8 cellular contexts compared by ENCODE assay signal in genomic region chr19:45467115-45467455, GRCh38. TPM values are rescaled to one million over a fixed set of nuclear protein-coding genes. Genes with fewer than 3 reads are reported as not detected.
DNase-seq lines count a peak whose midpoint lies in the region; ATAC-seq, FAIRE-seq and TF ChIP-seq lines count a peak whose summit lies in the region.

No MANE protein-coding gene starts in this region.

- intact Hi-C loops in HepG2 (cut with micrococcal nuclease; ENCODE audit: unreplicated experiment), result loop anchor here (2.0 kb wide), 1 partner anchor 14 kb away; no protein-coding TSS in a partner anchor

- no peak for DNase-seq in activated naive CD4-positive, alpha-beta T cell treated with anti-CD3 and anti-CD28 coated beads, Interleukin-2, amount 10 ng/mL, durations not matched to agents 7 days and 5 days
- DNase-seq in activated naive CD4-positive, alpha-beta T cell treated with Interleukin-2 at 50 U/mL for 16 hours, result no peak
- DNase-seq in adipocyte (ENCODE audit: low read depth) (peak; percentile 64), HepG2 (ENCODE audit: low spot score) (no peak), type B pancreatic cell (ENCODE audit: extremely low spot score, unreplicated experiment) (no peak), NOMO-1 (lab: John Stamatoyannopoulos, UW; ENCODE audit: unreplicated experiment in 2 of 2) (no peak)
- DNase-seq in effector CD8-positive, alpha-beta T cell (lab: John Stamatoyannopoulos, UW), result no peak

- no peaks in the 10 kb centered on the region for H3K27me3 ChIP-seq in adipocyte (replicated peaks; ENCODE audit: control insufficient read depth, insufficient read depth, low read length)
- peaks cover 0 to 3% of the 10 kb centered on the region in 2 experiments; a peak in 2 of 5 replicates for H3K27me3 ChIP-seq in HepG2 (ENCODE audit: control insufficient read depth in 1 of 2, insufficient read depth in 2 of 2, low read length in 2 of 2)

- no peak for TF ChIP-seq CTCF in HepG2 (CRISPR knock-in tag; IDR thresholded peaks at IDR 0.05)
- TF ChIP-seq CTCF in type B pancreatic cell (conservative IDR thresholded peaks at IDR 0.05), result no peak

- H3K4me3 Mint-ChIP-seq in activated naive CD4-positive, alpha-beta T cell treated with anti-CD3 and anti-CD28 coated beads, Interleukin-2, amount 10 ng/mL, durations not matched to agents 7 days and 5 days, result peak overlapping the region; percentile 88
- H3K4me3 Mint-ChIP-seq in type B pancreatic cell, result peak overlapping the region; percentile 94

- no peak for FAIRE-seq in HepG2 (lab: Jason Lieb, UNC)

- CTCF ChIA-PET in activated naive CD4-positive, alpha-beta T cell treated with anti-CD3 and anti-CD28 coated beads, Interleukin-2, amount 10 ng/mL, durations not matched to agents 7 days and 5 days (lab: Charles Lee), result interaction anchor here (1.1 to 4.7 kb wide), 5 partner anchors 8 to 27 kb away, joined by 3 to 32 read pairs (median 24); no protein-coding TSS in a partner anchor
- CTCF ChIA-PET in HepG2 (lab: Yijun Ruan, JAX; ENCODE audit: low intra/inter-chr PET ratio, low total read pairs), result interaction anchor here (1.2 kb wide), 1 partner anchor 22 kb away, joined by 4 read pairs; no protein-coding TSS in a partner anchor

- peak overlapping the region; percentile 99 for H3K4me2 ChIP-seq in HepG2 (ENCODE audit: low read depth, low read length)

- no TSS peak for BruUV-seq in HepG2 (replicated peaks; lab: Mats Ljungman, UMichigan)

- H3K27me3 Mint-ChIP-seq in activated naive CD4-positive, alpha-beta T cell treated with anti-CD3 and anti-CD28 coated beads, Interleukin-2, amount 10 ng/mL, durations not matched to agents 7 days and 5 days, result peaks cover 84% of the 10 kb centered on the region
- H3K27me3 Mint-ChIP-seq in type B pancreatic cell, result peaks cover 26% of the 10 kb centered on the region

- H3K36me3 ChIP-seq in adipocyte (ENCODE audit: control insufficient read depth, insufficient read depth, low read length, severe bottlenecking), result no peaks in the 10 kb centered on the region
- no peaks in the 10 kb centered on the region for H3K36me3 ChIP-seq in HepG2 (replicated peaks in 1 of 2; ENCODE audit: control insufficient read depth in 1 of 2, insufficient read depth in 2 of 2, low read length in 2 of 2)

- H3K9me3 ChIP-seq in adipocyte (ENCODE audit: control insufficient read depth, low read length), result no peaks in the 10 kb centered on the region
- no peaks in the 10 kb centered on the region for H3K9me3 ChIP-seq in HepG2 (ENCODE audit: low read length)

- H3K27ac ChIP-seq in HepG2 (ENCODE audit: extremely low read length, insufficient read depth, low read length), result peak overlapping the region; percentile 96

- H3K4me1 ChIP-seq in adipocyte (ENCODE audit: control insufficient read depth, insufficient read depth, low read length) (peaks cover 23% of the 10 kb centered on the region), HepG2 (ENCODE audit: insufficient read depth, low read length) (peaks cover 28% of the 10 kb centered on the region)

- TF ChIP-seq EP300 in HepG2 (IDR thresholded peaks at IDR 0.05; ENCODE audit: low read depth in 2 of 2, low read length in 2 of 2) (no peak), HepG2 (CRISPR knock-in tag; IDR thresholded peaks at IDR 0.05; ENCODE audit: borderline replicate concordance) (no peak)

- peak overlapping the region; percentile 93 for H3K4me3 ChIP-seq in adipocyte (ENCODE audit: low read length)
- peak overlapping the region; percentile 61 to 91 (median 89) for H3K4me3 ChIP-seq in HepG2 (replicated peaks in 1 of 3; ENCODE audit: insufficient read depth in 1 of 3, low read depth in 2 of 3, low read length in 3 of 3)

- peaks cover 32% of the 10 kb centered on the region for H3K4me1 Mint-ChIP-seq in activated naive CD4-positive, alpha-beta T cell treated with anti-CD3 and anti-CD28 coated beads, Interleukin-2, amount 10 ng/mL, durations not matched to agents 7 days and 5 days
- no peaks in the 10 kb centered on the region for H3K4me1 Mint-ChIP-seq in type B pancreatic cell (ENCODE audit: unreplicated experiment)

- H4K20me1 ChIP-seq in HepG2 (ENCODE audit: insufficient read depth, low read length), result peaks cover 5% of the 10 kb centered on the region; the same call in 1 of the 2 replicates

- in situ Hi-C loops in HepG2 (cut with HindIII; ENCODE audit: extremely low pct_ligation_motif_present, low pct_unique_long_range_greater_than_20kb), result no loop called here

- TF ChIP-seq RAD21 in HepG2 (CRISPR knock-in tag; IDR thresholded peaks at IDR 0.05), result no peak

- no peak for TF ChIP-seq POLR2A in HepG2 (IDR thresholded peaks at IDR 0.05; ENCODE audit: insufficient read depth in 1 of 2, low read depth in 2 of 2, low read length in 2 of 2)

- H3K27ac Mint-ChIP-seq in activated naive CD4-positive, alpha-beta T cell treated with anti-CD3 and anti-CD28 coated beads, Interleukin-2, amount 10 ng/mL, durations not matched to agents 7 days and 5 days, result peak overlapping the region; percentile 66
- H3K27ac Mint-ChIP-seq in type B pancreatic cell, result peak overlapping the region; percentile 92

- POLR2A ChIA-PET in HepG2 (lab: Yijun Ruan, JAX), result interaction anchor here (0.6 to 4.1 kb wide), 13 partner anchors 8 to 1759 kb away, joined by 3 to 40 read pairs (median 4); partner anchors contain the start of gene PPP1R13L

- H3K9ac ChIP-seq in adipocyte (ENCODE audit: low read length) (peak overlapping the region; percentile 77), HepG2 (ENCODE audit: insufficient read depth, low read depth, low read length) (peak overlapping the region; percentile 94)

- H3K36me3 Mint-ChIP-seq in activated naive CD4-positive, alpha-beta T cell treated with anti-CD3 and anti-CD28 coated beads, Interleukin-2, amount 10 ng/mL, durations not matched to agents 7 days and 5 days, result no peaks in the 10 kb centered on the region
- H3K36me3 Mint-ChIP-seq in type B pancreatic cell, result no peaks in the 10 kb centered on the region

- H2AFZ ChIP-seq in HepG2 (ENCODE audit: low read length), result peak overlapping the region; percentile 43

- H3K79me2 ChIP-seq in HepG2 (ENCODE audit: insufficient read depth, low read length), result no peaks in the 10 kb centered on the region

- H3K9me3 Mint-ChIP-seq in activated naive CD4-positive, alpha-beta T cell treated with anti-CD3 and anti-CD28 coated beads, Interleukin-2, amount 10 ng/mL, durations not matched to agents 7 days and 5 days, result no peaks in the 10 kb centered on the region
- no peaks in the 10 kb centered on the region for H3K9me3 Mint-ChIP-seq in type B pancreatic cell

- ATAC-seq in HepG2, result no peak
- ATAC-seq in GM18517 (IDR thresholded peaks at IDR 0.05; ENCODE audit: unreplicated experiment), result no peak

- WGBS in HepG2 (ENCODE audit: low lambda C conversion rate), result 3% methylated on average over 11 of the region's 11 CpGs

RNA-seq across cellular contexts. Expression of gene FOSB, which starts 0.7 kb away (rescaled TPM):
- total RNA-seq in HepG2 (2016; rRNA removed; fragmentation: Illumina TruSeq; extraction: Trizol) (0.21 and 6.0 TPM in 2 replicates), type B pancreatic cell (ENCODE audit: low replicate concordance) (28.4 and 178 TPM in 2 replicates)
- total RNA-seq in HepG2 (2016; cell fraction: cytosol; rRNA removed; fragmentation: Illumina TruSeq; extraction: Trizol; ENCODE audit: low read depth), result 0.79 and 0.91 TPM in 2 replicates
- total RNA-seq in HepG2 (2016; cell fraction: insoluble cytoplasmic fraction; rRNA removed; fragmentation: Illumina TruSeq; extraction: Trizol), result 0.37 and 5.7 TPM in 2 replicates
- total RNA-seq in HepG2 (2016; cell fraction: membrane; rRNA removed; fragmentation: Illumina TruSeq; extraction: Trizol), result 0.93 and 1.2 TPM in 2 replicates
- 17.8 and 18.2 TPM in 2 replicates for total RNA-seq in HepG2 (2016; cell fraction: nucleus; rRNA removed; fragmentation: Illumina TruSeq; extraction: Trizol)
- 2.8 TPM in 2 replicates for polyA plus RNA-seq in HepG2 (2011; rRNA removed)
- polyA plus RNA-seq in HepG2 (2011; cell fraction: cytosol; rRNA removed), result 0.67 and 0.69 TPM in 2 replicates
- 23.1 and 35.9 TPM in 2 replicates for polyA plus RNA-seq in HepG2 (2011; cell fraction: nucleus; rRNA removed)
- polyA plus RNA-seq in HepG2 (2012), result 0.51 and 1.1 TPM in 2 replicates
- polyA plus RNA-seq in HepG2 (2016; cell fraction: cytosol; fragmentation: Illumina TruSeq; extraction: Trizol; ENCODE audit: low read depth), result not detected in 2 replicates
- 0.35 and 0.74 TPM in 2 replicates for polyA plus RNA-seq in HepG2 (2016; cell fraction: insoluble cytoplasmic fraction; fragmentation: Illumina TruSeq; extraction: Trizol; ENCODE audit: low read depth)
- polyA plus RNA-seq in HepG2 (2016; cell fraction: membrane; fragmentation: Illumina TruSeq; extraction: Trizol; ENCODE audit: low read depth), result 0.17 and 0.41 TPM in 2 replicates
- polyA plus RNA-seq in HepG2 (2016; cell fraction: nucleus; fragmentation: Illumina TruSeq; extraction: Trizol; ENCODE audit: insufficient read depth, low read depth), result 17.9 and 36.0 TPM in 2 replicates
- 16.2 and 24.3 TPM in 2 replicates for polyA minus RNA-seq in HepG2 (2011; rRNA and poly(A)+ RNA removed; ENCODE audit: low replicate concordance)
- 1.5 and 2.2 TPM in 2 replicates for polyA minus RNA-seq in HepG2 (2011; cell fraction: cytosol; rRNA and poly(A)+ RNA removed)
- 32.3 and 48.2 TPM in 2 replicates for polyA minus RNA-seq in HepG2 (2011; cell fraction: nucleus; rRNA and poly(A)+ RNA removed)

RNA-seq across cellular contexts. Expression of gene RTN2, which starts 29.8 kb away (rescaled TPM):
- total RNA-seq in HepG2 (2016; rRNA removed; fragmentation: Illumina TruSeq; extraction: Trizol) (2.1 and 2.9 TPM in 2 replicates), type B pancreatic cell (ENCODE audit: low replicate concordance) (11.9 and 13.0 TPM in 2 replicates)
- 5.1 and 6.2 TPM in 2 replicates for total RNA-seq in HepG2 (2016; cell fraction: cytosol; rRNA removed; fragmentation: Illumina TruSeq; extraction: Trizol; ENCODE audit: low read depth)
- total RNA-seq in HepG2 (2016; cell fraction: insoluble cytoplasmic fraction; rRNA removed; fragmentation: Illumina TruSeq; extraction: Trizol), result 2.0 and 3.5 TPM in 2 replicates
- total RNA-seq in HepG2 (2016; cell fraction: membrane; rRNA removed; fragmentation: Illumina TruSeq; extraction: Trizol), result 6.2 and 8.3 TPM in 2 replicates
- 2.3 and 2.8 TPM in 2 replicates for total RNA-seq in HepG2 (2016; cell fraction: nucleus; rRNA removed; fragmentation: Illumina TruSeq; extraction: Trizol)
- polyA plus RNA-seq in HepG2 (2011; rRNA removed), result 17.1 and 18.0 TPM in 2 replicates
- polyA plus RNA-seq in HepG2 (2011; cell fraction: cytosol; rRNA removed), result 13.2 and 17.0 TPM in 2 replicates
- 12.6 and 14.7 TPM in 2 replicates for polyA plus RNA-seq in HepG2 (2011; cell fraction: nucleus; rRNA removed)
- 11.2 and 15.2 TPM in 2 replicates for polyA plus RNA-seq in HepG2 (2012)
- polyA plus RNA-seq in HepG2 (2016; cell fraction: cytosol; fragmentation: Illumina TruSeq; extraction: Trizol; ENCODE audit: low read depth), result 8.6 and 9.5 TPM in 2 replicates
- 3.9 and 4.7 TPM in 2 replicates for polyA plus RNA-seq in HepG2 (2016; cell fraction: insoluble cytoplasmic fraction; fragmentation: Illumina TruSeq; extraction: Trizol; ENCODE audit: low read depth)
- 9.5 and 9.7 TPM in 2 replicates for polyA plus RNA-seq in HepG2 (2016; cell fraction: membrane; fragmentation: Illumina TruSeq; extraction: Trizol; ENCODE audit: low read depth)
- 11.0 and 11.5 TPM in 2 replicates for polyA plus RNA-seq in HepG2 (2016; cell fraction: nucleus; fragmentation: Illumina TruSeq; extraction: Trizol; ENCODE audit: insufficient read depth, low read depth)
- 6.0 and 30.0 TPM in 2 replicates for polyA minus RNA-seq in HepG2 (2011; rRNA and poly(A)+ RNA removed; ENCODE audit: low replicate concordance)
- 7.6 and 8.3 TPM in 2 replicates for polyA minus RNA-seq in HepG2 (2011; cell fraction: cytosol; rRNA and poly(A)+ RNA removed)
- 7.1 and 7.6 TPM in 2 replicates for polyA minus RNA-seq in HepG2 (2011; cell fraction: nucleus; rRNA and poly(A)+ RNA removed)

RNA-seq across cellular contexts. Expression of gene PPM1N, which starts 31.2 kb away (rescaled TPM):
- total RNA-seq in HepG2 (2016; rRNA removed; fragmentation: Illumina TruSeq; extraction: Trizol) (0.31 and 0.67 TPM in 2 replicates), type B pancreatic cell (ENCODE audit: low replicate concordance) (0.48 TPM in 1 of 2 replicates, not detected in the other)
- 0.53 and 0.71 TPM in 2 replicates for total RNA-seq in HepG2 (2016; cell fraction: cytosol; rRNA removed; fragmentation: Illumina TruSeq; extraction: Trizol; ENCODE audit: low read depth)
- 0.48 and 0.91 TPM in 2 replicates for total RNA-seq in HepG2 (2016; cell fraction: insoluble cytoplasmic fraction; rRNA removed; fragmentation: Illumina TruSeq; extraction: Trizol)
- total RNA-seq in HepG2 (2016; cell fraction: membrane; rRNA removed; fragmentation: Illumina TruSeq; extraction: Trizol), result 0.72 and 1.2 TPM in 2 replicates
- total RNA-seq in HepG2 (2016; cell fraction: nucleus; rRNA removed; fragmentation: Illumina TruSeq; extraction: Trizol), result not detected in 2 replicates
- 1.3 and 1.8 TPM in 2 replicates for polyA plus RNA-seq in HepG2 (2011; rRNA removed)
- polyA plus RNA-seq in HepG2 (2011; cell fraction: cytosol; rRNA removed), result 2.6 TPM in 2 replicates
- polyA plus RNA-seq in HepG2 (2011; cell fraction: nucleus; rRNA removed), result 1.1 and 2.1 TPM in 2 replicates
- 1.4 and 1.9 TPM in 2 replicates for polyA plus RNA-seq in HepG2 (2012)
- 0.86 and 1.5 TPM in 2 replicates for polyA plus RNA-seq in HepG2 (2016; cell fraction: cytosol; fragmentation: Illumina TruSeq; extraction: Trizol; ENCODE audit: low read depth)
- 0.76 TPM in 1 of 2 replicates, not detected in the other for polyA plus RNA-seq in HepG2 (2016; cell fraction: insoluble cytoplasmic fraction; fragmentation: Illumina TruSeq; extraction: Trizol; ENCODE audit: low read depth)
- 0.77 and 1.1 TPM in 2 replicates for polyA plus RNA-seq in HepG2 (2016; cell fraction: membrane; fragmentation: Illumina TruSeq; extraction: Trizol; ENCODE audit: low read depth)
- polyA plus RNA-seq in HepG2 (2016; cell fraction: nucleus; fragmentation: Illumina TruSeq; extraction: Trizol; ENCODE audit: insufficient read depth, low read depth), result 1.2 TPM in 1 of 2 replicates, not detected in the other
- polyA minus RNA-seq in HepG2 (2011; rRNA and poly(A)+ RNA removed; ENCODE audit: low replicate concordance), result 0.23 TPM in 1 of 2 replicates, not detected in the other
- polyA minus RNA-seq in HepG2 (2011; cell fraction: cytosol; rRNA and poly(A)+ RNA removed), result not detected in 2 replicates
- polyA minus RNA-seq in HepG2 (2011; cell fraction: nucleus; rRNA and poly(A)+ RNA removed), result 0.50 TPM in 1 of 2 replicates, not detected in the other

RNA-seq across cellular contexts. Expression of gene VASP, which starts 40.2 kb away (rescaled TPM):
- total RNA-seq in HepG2 (2016; rRNA removed; fragmentation: Illumina TruSeq; extraction: Trizol) (64.6 and 67.1 TPM in 2 replicates), type B pancreatic cell (ENCODE audit: low replicate concordance) (51.9 and 73.0 TPM in 2 replicates)
- 22.8 and 24.0 TPM in 2 replicates for total RNA-seq in HepG2 (2016; cell fraction: cytosol; rRNA removed; fragmentation: Illumina TruSeq; extraction: Trizol; ENCODE audit: low read depth)
- total RNA-seq in HepG2 (2016; cell fraction: insoluble cytoplasmic fraction; rRNA removed; fragmentation: Illumina TruSeq; extraction: Trizol), result 60.7 and 68.5 TPM in 2 replicates
- total RNA-seq in HepG2 (2016; cell fraction: membrane; rRNA removed; fragmentation: Illumina TruSeq; extraction: Trizol), result 55.3 and 59.3 TPM in 2 replicates
- total RNA-seq in HepG2 (2016; cell fraction: nucleus; rRNA removed; fragmentation: Illumina TruSeq; extraction: Trizol), result 38.8 and 40.6 TPM in 2 replicates
- 41.8 and 49.1 TPM in 2 replicates for polyA plus RNA-seq in HepG2 (2011; rRNA removed)
- 29.9 and 46.4 TPM in 2 replicates for polyA plus RNA-seq in HepG2 (2011; cell fraction: cytosol; rRNA removed)
- 78.2 and 83.1 TPM in 2 replicates for polyA plus RNA-seq in HepG2 (2011; cell fraction: nucleus; rRNA removed)
- polyA plus RNA-seq in HepG2 (2012), result 30.9 and 35.9 TPM in 2 replicates
- polyA plus RNA-seq in HepG2 (2016; cell fraction: cytosol; fragmentation: Illumina TruSeq; extraction: Trizol; ENCODE audit: low read depth), result 20.6 and 22.3 TPM in 2 replicates
- polyA plus RNA-seq in HepG2 (2016; cell fraction: insoluble cytoplasmic fraction; fragmentation: Illumina TruSeq; extraction: Trizol; ENCODE audit: low read depth), result 75.4 and 76.4 TPM in 2 replicates
- polyA plus RNA-seq in HepG2 (2016; cell fraction: membrane; fragmentation: Illumina TruSeq; extraction: Trizol; ENCODE audit: low read depth), result 40.8 and 44.1 TPM in 2 replicates
- polyA plus RNA-seq in HepG2 (2016; cell fraction: nucleus; fragmentation: Illumina TruSeq; extraction: Trizol; ENCODE audit: insufficient read depth, low read depth), result 70.9 and 74.4 TPM in 2 replicates
- polyA minus RNA-seq in HepG2 (2011; rRNA and poly(A)+ RNA removed; ENCODE audit: low replicate concordance), result 38.0 and 110 TPM in 2 replicates
- 36.7 and 47.2 TPM in 2 replicates for polyA minus RNA-seq in HepG2 (2011; cell fraction: cytosol; rRNA and poly(A)+ RNA removed)
- polyA minus RNA-seq in HepG2 (2011; cell fraction: nucleus; rRNA and poly(A)+ RNA removed), result 31.7 and 50.2 TPM in 2 replicates

RNA-seq across cellular contexts. Expression of gene ERCC1, which starts 43.4 kb away (rescaled TPM):
- total RNA-seq in HepG2 (2016; rRNA removed; fragmentation: Illumina TruSeq; extraction: Trizol) (39.3 and 40.0 TPM in 2 replicates), type B pancreatic cell (ENCODE audit: low replicate concordance) (57.3 and 71.8 TPM in 2 replicates)
- 45.6 and 63.1 TPM in 2 replicates for total RNA-seq in HepG2 (2016; cell fraction: cytosol; rRNA removed; fragmentation: Illumina TruSeq; extraction: Trizol; ENCODE audit: low read depth)
- 33.8 and 46.8 TPM in 2 replicates for total RNA-seq in HepG2 (2016; cell fraction: insoluble cytoplasmic fraction; rRNA removed; fragmentation: Illumina TruSeq; extraction: Trizol)
- 47.2 and 50.6 TPM in 2 replicates for total RNA-seq in HepG2 (2016; cell fraction: membrane; rRNA removed; fragmentation: Illumina TruSeq; extraction: Trizol)
- total RNA-seq in HepG2 (2016; cell fraction: nucleus; rRNA removed; fragmentation: Illumina TruSeq; extraction: Trizol), result 15.5 and 16.4 TPM in 2 replicates
- polyA plus RNA-seq in HepG2 (2011; rRNA removed), result 66.4 and 76.6 TPM in 2 replicates
- polyA plus RNA-seq in HepG2 (2011; cell fraction: cytosol; rRNA removed), result 48.2 and 78.5 TPM in 2 replicates
- polyA plus RNA-seq in HepG2 (2011; cell fraction: nucleus; rRNA removed), result 84.4 and 86.6 TPM in 2 replicates
- 38.8 and 40.5 TPM in 2 replicates for polyA plus RNA-seq in HepG2 (2012)
- polyA plus RNA-seq in HepG2 (2016; cell fraction: cytosol; fragmentation: Illumina TruSeq; extraction: Trizol; ENCODE audit: low read depth), result 57.8 and 73.2 TPM in 2 replicates
- polyA plus RNA-seq in HepG2 (2016; cell fraction: insoluble cytoplasmic fraction; fragmentation: Illumina TruSeq; extraction: Trizol; ENCODE audit: low read depth), result 53.9 and 54.0 TPM in 2 replicates
- 53.9 and 61.0 TPM in 2 replicates for polyA plus RNA-seq in HepG2 (2016; cell fraction: membrane; fragmentation: Illumina TruSeq; extraction: Trizol; ENCODE audit: low read depth)
- 40.4 and 44.1 TPM in 2 replicates for polyA plus RNA-seq in HepG2 (2016; cell fraction: nucleus; fragmentation: Illumina TruSeq; extraction: Trizol; ENCODE audit: insufficient read depth, low read depth)
- 68.2 and 77.1 TPM in 2 replicates for polyA minus RNA-seq in HepG2 (2011; rRNA and poly(A)+ RNA removed; ENCODE audit: low replicate concordance)
- 28.0 and 42.8 TPM in 2 replicates for polyA minus RNA-seq in HepG2 (2011; cell fraction: cytosol; rRNA and poly(A)+ RNA removed)
- polyA minus RNA-seq in HepG2 (2011; cell fraction: nucleus; rRNA and poly(A)+ RNA removed), result 23.7 and 24.2 TPM in 2 replicates
